Comparison of ENCODE assay signal across 23 cellular contexts in genomic region chr3:4332574-4332973, GRCh38. TPM values are rescaled to one million over a fixed set of nuclear protein-coding genes. Genes with fewer than 3 reads are reported as not detected.
DNase-seq lines count a peak whose midpoint lies in the region; ATAC-seq, FAIRE-seq and TF ChIP-seq lines count a peak whose summit lies in the region.
"Had no signal": no experiment of that assay in that cellular context is flagged by ENCODE, and none has a peak within 500 bp of the region (broad histone marks: within the 10 kb centered on the region; RNA-seq: fewer than 3 reads in every experiment).

No MANE protein-coding gene starts in this region.

- H3K27me3 Mint-ChIP-seq in GM23338 (ENCODE audit: insufficient read depth, low read depth, poor library complexity) (peaks cover 3% of the 10 kb centered on the region), neural crest cell (ENCODE audit: low read depth) (no peaks in the 10 kb centered on the region)
- H3K27me3 Mint-ChIP-seq: CD4-positive, CD25-positive, alpha-beta regulatory T cell had no signal

- H3K79me2 ChIP-seq in GM23338 (replicated peaks; ENCODE audit: insufficient read depth) (no peaks in the 10 kb centered on the region), K562 (ENCODE audit: control insufficient read depth, insufficient read depth, low read length) (no peaks in the 10 kb centered on the region), smooth muscle cell (ENCODE audit: low read depth) (no peaks in the 10 kb centered on the region)

- H3K9ac ChIP-seq in K562 (ENCODE audit: insufficient read depth in 1 of 2, low read depth in 2 of 2, low read length in 2 of 2) (no peak overlapping the region), smooth muscle cell (ENCODE audit: low read depth) (no peak overlapping the region)
- H3K9ac ChIP-seq: GM23248 had no signal

- H3K4me2 ChIP-seq in GM23338 (peak overlapping the region; percentile 30), K562 (ENCODE audit: insufficient read depth, low read length) (no peak overlapping the region), smooth muscle cell (no peak overlapping the region)
- H3K4me2 ChIP-seq: A549 had no signal

- H3K27me3 ChIP-seq in GM23338 (ENCODE audit: insufficient read depth): no peaks in the 10 kb centered on the region
- no peaks in the 10 kb centered on the region for H3K27me3 ChIP-seq in K562 (ENCODE audit: control insufficient read depth in 2 of 2, insufficient read depth in 2 of 2, low read length in 2 of 2)
- H3K27me3 ChIP-seq in smooth muscle cell (ENCODE audit: low read depth): no peaks in the 10 kb centered on the region
- no peaks in the 10 kb centered on the region for H3K27me3 ChIP-seq in esophagus squamous epithelium

- H3K4me3 Mint-ChIP-seq in GM23338 (no peak overlapping the region), neural crest cell (no peak overlapping the region)
- H3K4me3 Mint-ChIP-seq: CD4-positive, CD25-positive, alpha-beta regulatory T cell; CD8-positive, alpha-beta T cell had no signal

- H3F3A ChIP-seq in GM23338 (replicated peaks; ENCODE audit: low read depth) (no peaks in the 10 kb centered on the region), smooth muscle cell (ENCODE audit: low read depth) (no peaks in the 10 kb centered on the region)

- H3K9me1 ChIP-seq in K562 (ENCODE audit: control insufficient read depth, insufficient read depth, low read length): no peaks in the 10 kb centered on the region

- no peaks in the 10 kb centered on the region; the same call in 1 of the 2 replicates for H3K36me3 ChIP-seq in GM23338 (ENCODE audit: insufficient read depth)
- no peaks in the 10 kb centered on the region for H3K36me3 ChIP-seq in K562 (ENCODE audit: control insufficient read depth, insufficient read depth, low read length)
- no peaks in the 10 kb centered on the region for H3K36me3 ChIP-seq in smooth muscle cell (ENCODE audit: low read depth)
- no peaks in the 10 kb centered on the region for H3K36me3 ChIP-seq in esophagus squamous epithelium

- BruUV-seq in K562 (replicated peaks; lab: Mats Ljungman, UMichigan): no TSS peak

- no peak overlapping the region for H2AFZ ChIP-seq in GM23338
- no peak overlapping the region for H2AFZ ChIP-seq in K562 (ENCODE audit: low read depth, low read length)
- no peak overlapping the region for H2AFZ ChIP-seq in smooth muscle cell (ENCODE audit: low read depth)
- H2AFZ ChIP-seq: GM23248 had no signal

- in situ Hi-C loops in K562 (cut with MboI): no loop called here

- H3K4me1 Mint-ChIP-seq in GM23338 (peaks cover 33% of the 10 kb centered on the region), neural crest cell (no peaks in the 10 kb centered on the region)

- TF ChIP-seq POLR2A in K562 (conservative IDR thresholded peaks at IDR 0.05) (no peak), esophagus squamous epithelium (IDR thresholded peaks at IDR 0.05) (no peak)

- H3K36me3 Mint-ChIP-seq in GM23338 (ENCODE audit: low read depth): peaks cover 29% of the 10 kb centered on the region
- peaks cover 15% of the 10 kb centered on the region for H3K36me3 Mint-ChIP-seq in neural crest cell (ENCODE audit: low read depth)

- H3K9me3 Mint-ChIP-seq in GM23338: peaks cover 29% of the 10 kb centered on the region
- H3K9me3 Mint-ChIP-seq in neural crest cell: peaks cover 10% of the 10 kb centered on the region

- TF ChIP-seq EP300 in K562 (IDR thresholded peaks at IDR 0.05; ENCODE audit: low read length): no peak

- 12% methylated on average over 3 of the region's 3 CpGs for WGBS in K562 (ENCODE audit: insufficient coverage, low coverage, missing lambda C conversion rate)
- WGBS in smooth muscle cell (ENCODE audit: low lambda C conversion rate): 82% methylated on average over 3 of the region's 3 CpGs
- WGBS in esophagus squamous epithelium, 2 donors: 88 to 96% methylated on average over 3 of the region's 3 CpGs

- H3K4me1 ChIP-seq in GM23338 (ENCODE audit: insufficient read depth): peaks cover 23% of the 10 kb centered on the region
- no peaks in the 10 kb centered on the region for H3K4me1 ChIP-seq in K562 (replicated peaks in 1 of 2; ENCODE audit: control insufficient read depth in 2 of 2, insufficient read depth in 2 of 2, low read length in 2 of 2)
- no peaks in the 10 kb centered on the region for H3K4me1 ChIP-seq in smooth muscle cell (ENCODE audit: low read depth)
- H3K4me1 ChIP-seq in esophagus squamous epithelium: no peaks in the 10 kb centered on the region
- H3K4me1 ChIP-seq: A549, Caco-2 had no signal

- FAIRE-seq in K562 (lab: Jason Lieb, UNC): peak; percentile 6
- FAIRE-seq: A549, GM12878, GM19239, H54 had no signal

- intact Hi-C loops in K562 (cut with micrococcal nuclease): no loop called here
- intact Hi-C loops in esophagus squamous epithelium (cut with DNase I): no loop called here

- CTCF ChIA-PET in K562 (lab: Yijun Ruan, JAX; ENCODE audit: low intra/inter-chr PET ratio): no interaction called here

- ATAC-seq in GM23338 (no peak; the same call in 2 of the 3 replicates), K562 (no peak; the same call in 2 of the 3 replicates), left lobe of liver (peak; percentile 19)
- ATAC-seq: A549; CD8-positive, alpha-beta T cell; GM12878 had no signal

- H3K9me2 ChIP-seq in GM23338 (ENCODE audit: insufficient read depth): no peaks in the 10 kb centered on the region

- H3K9me3 ChIP-seq in K562 (replicated peaks; ENCODE audit: control insufficient read depth, insufficient read depth, low read depth, low read length) (no peaks in the 10 kb centered on the region; the same call in 1 of the 2 replicates), smooth muscle cell (replicated peaks; ENCODE audit: low read depth) (no peaks in the 10 kb centered on the region), esophagus squamous epithelium (peaks cover 0 to 4% (median 4%) of the 10 kb centered on the region in 3 donors)
- H3K9me3 ChIP-seq: A549 had no signal

- POLR2A ChIA-PET in K562 (lab: Yijun Ruan, JAX): interaction anchor here (0.6 to 1.1 kb wide), 2 partner anchors 112 to 261 kb away, joined by 3 read pairs; no protein-coding TSS in a partner anchor

- H3K27ac ChIP-seq in GM23338 (ENCODE audit: low read depth): peak overlapping the region; percentile 79
- H3K27ac ChIP-seq in K562 (ENCODE audit: extremely low read depth, low read depth, low read length): no peak overlapping the region
- no peak overlapping the region for H3K27ac ChIP-seq in smooth muscle cell (ENCODE audit: low read depth)
- no peak overlapping the region for H3K27ac ChIP-seq in esophagus squamous epithelium
- H3K27ac ChIP-seq in caudate nucleus (ENCODE audit: low read depth, low read length): no peak overlapping the region
- H3K27ac ChIP-seq: 22Rv1, A549, C4-2B, GM23248 had no signal

- TF ChIP-seq CTCF in GM23338 (conservative IDR thresholded peaks at IDR 0.05; ENCODE audit: low read depth in 2 of 2) (no peak), K562 (IDR thresholded peaks at IDR 0.05 in 2 of 3, conservative IDR thresholded peaks at IDR 0.05 in 1 of 3; ENCODE audit: insufficient read depth in 2 of 3, low read depth in 1 of 3, low read length in 3 of 3) (no peak), neural crest cell (conservative IDR thresholded peaks at IDR 0.05) (no peak), smooth muscle cell (IDR thresholded peaks at IDR 0.05; ENCODE audit: borderline replicate concordance, insufficient read depth, poor library complexity, severe bottlenecking) (no peak), esophagus squamous epithelium (IDR thresholded peaks at IDR 0.05) (no peak)

- H4K20me1 ChIP-seq in GM23338 (replicated peaks; ENCODE audit: insufficient read depth): no peaks in the 10 kb centered on the region
- H4K20me1 ChIP-seq in K562 (replicated peaks; ENCODE audit: control insufficient read depth, insufficient read depth, low read length): no peaks in the 10 kb centered on the region
- no peaks in the 10 kb centered on the region for H4K20me1 ChIP-seq in smooth muscle cell (ENCODE audit: low read depth)

- TF ChIP-seq RAD21 in K562 (CRISPR knock-in tag; conservative IDR thresholded peaks at IDR 0.05 in 1 of 2, IDR thresholded peaks at IDR 0.05 in 1 of 2): no peak

- DNase-seq in GM23338 (ENCODE audit: low spot score) (no peak), K562 (ENCODE audit: extremely low read depth in 1 of 4, low spot score in 3 of 4) (no peak), left lobe of liver (ENCODE audit: low spot score) (no peak), neural crest cell (ENCODE audit: low read depth, low spot score) (no peak), smooth muscle cell (lab: John Stamatoyannopoulos, UW; ENCODE audit: unreplicated experiment) (no peak), 8988T (no peak), esophagus squamous epithelium (lab: John Stamatoyannopoulos, UW) (no peak), caudate nucleus (lab: John Stamatoyannopoulos, UW) (no peak)
- DNase-seq: ACHN; Caco-2; CD4-positive, CD25-positive, alpha-beta regulatory T cell; CD8-positive, alpha-beta T cell; DMS153; DND-41; GDM1; GM23248; HCEC 1CT had no signal

- H3K27ac Mint-ChIP-seq in GM23338: peak overlapping the region; percentile 83
- peak overlapping the region; percentile 19 for H3K27ac Mint-ChIP-seq in neural crest cell (ENCODE audit: unreplicated experiment)
- H3K27ac Mint-ChIP-seq: CD4-positive, CD25-positive, alpha-beta regulatory T cell; CD8-positive, alpha-beta T cell had no signal

- H3K4me3 ChIP-seq in GM23338 (0 out of 2 replicates have a peak overlapping the region, but pooled peaks have one; percentile 6), K562 (no peak overlapping the region), smooth muscle cell (no peak overlapping the region), esophagus squamous epithelium (no peak overlapping the region)
- H3K4me3 ChIP-seq: A549, GM12878, GM23248 had no signal

RNA-seq across cellular contexts. Expression of gene SETMAR, which starts 29.4 kb away (rescaled TPM):
- 14.6 and 19.8 TPM in 2 replicates for total RNA-seq in GM23338 (2014; rRNA removed; shearing (Covaris generic))
- polyA plus RNA-seq in GM23338 (2016; fragmentation: Nextera tagmentation; extraction: Ambion mirVana): 11.2 and 12.9 TPM in 2 replicates
- 23.2 and 32.3 TPM in 2 replicates for total RNA-seq in K562 (2011; cell fraction: chromatin; rRNA removed; ENCODE audit: low replicate concordance)
- total RNA-seq in K562 (2011; cell fraction: nucleolus; rRNA removed): 22.8 and 27.4 TPM in 2 replicates
- total RNA-seq in K562 (2011; cell fraction: nucleoplasm; rRNA removed): 35.6 and 42.7 TPM in 2 replicates
- total RNA-seq in K562 (2014; rRNA removed): 12.4 and 21.7 TPM in 2 replicates
- total RNA-seq in K562 (2014; rRNA removed; fragmentation: Illumina TruSeq; extraction: Trizol): 22.6 and 22.9 TPM in 2 replicates
- 22.5 and 24.7 TPM in 2 replicates for total RNA-seq in K562 (2015; rRNA removed; fragmentation: Illumina TruSeq; extraction: Trizol)
- 17.4 and 18.0 TPM in 2 replicates for total RNA-seq in K562 (2021)
- 16.7 and 22.9 TPM in 2 replicates for polyA plus RNA-seq in K562 (2011; rRNA removed)
- polyA plus RNA-seq in K562 (2011; cell fraction: cytosol; rRNA removed): 10.5 and 12.2 TPM in 2 replicates
- polyA plus RNA-seq in K562 (2011; cell fraction: nucleus; rRNA removed): 17.9 and 25.1 TPM in 2 replicates
- polyA plus RNA-seq in K562 (2012): 14.3 and 17.4 TPM in 2 replicates
- polyA plus RNA-seq in K562 (2014; fragmentation: Illumina TruSeq; extraction: Trizol): 21.5 and 25.1 TPM in 2 replicates
- 10 to 100 TPM in 1 of 2 experiments, 1 to 10 TPM in 1; 5.5 to 10.2 TPM for polyA plus RNA-seq in K562 (2014; fragmentation: Nextera tagmentation; extraction: Ambion mirVana)
- 17.6 and 18.2 TPM in 2 replicates for polyA plus RNA-seq in K562 (2014; rRNA removed)
- 33.2 and 34.4 TPM in 2 replicates for polyA minus RNA-seq in K562 (2011; rRNA and poly(A)+ RNA removed)
- 5.0 and 9.4 TPM in 2 replicates for polyA minus RNA-seq in K562 (2011; cell fraction: cytosol; rRNA and poly(A)+ RNA removed)
- 28.7 and 31.2 TPM in 2 replicates for polyA minus RNA-seq in K562 (2011; cell fraction: nucleus; rRNA and poly(A)+ RNA removed)
- 7.0 TPM for total RNA-seq in left lobe of liver
- total RNA-seq in neural crest cell: 39.4 and 41.9 TPM in 2 replicates
- 6.2 and 12.9 TPM in 2 replicates for total RNA-seq in smooth muscle cell
- polyA plus RNA-seq in smooth muscle cell: 7.8 and 8.9 TPM in 2 replicates
- 10 to 100 TPM; 11.4 to 28.6 (median 16.0) TPM for total RNA-seq in esophagus squamous epithelium
